In genomic region chr1:116290085-116290670, GRCh38 we compare ENCODE assay signal across 23 cellular contexts.
DNase-seq lines count a peak whose midpoint lies in the region; TF ChIP-seq lines count a peak whose summit lies in the region.
"Had no signal": no experiment of that assay in that cellular context is flagged by ENCODE, and none has a peak within 500 bp of the region (broad histone marks: within the 10 kb centered on the region; RNA-seq: fewer than 3 reads in every experiment).

No MANE protein-coding gene starts in this region.

- in situ Hi-C loops in astrocyte of the spinal cord (cut with HindIII; ENCODE audit: low sequenced_read_pairs): no loop called here

- no peaks in the 10 kb centered on the region for H3K27me3 ChIP-seq in breast epithelium
- H3K27me3 ChIP-seq: BLaER1 treated with 17β-estradiol and CSF1 and Interleukin-3, amounts not matched to agents 10 nM and 100 nM; SJSA1 had no signal

- no peaks in the 10 kb centered on the region for H3K36me3 Mint-ChIP-seq in MCF 10A (ENCODE audit: insufficient read depth, unreplicated experiment)
- H3K36me3 Mint-ChIP-seq: memory B cell, natural killer cell, type B pancreatic cell had no signal

- no peaks in the 10 kb centered on the region for H3K9me3 Mint-ChIP-seq in MCF 10A (ENCODE audit: unreplicated experiment)
- H3K9me3 Mint-ChIP-seq: memory B cell, natural killer cell, type B pancreatic cell had no signal

- no peak overlapping the region for H3K4me3 ChIP-seq in breast epithelium
- H3K4me3 ChIP-seq in astrocyte of the spinal cord (ENCODE audit: low read depth, low read length): no peak overlapping the region
- H3K4me3 ChIP-seq: BLaER1 treated with 17β-estradiol and CSF1 and Interleukin-3, amounts not matched to agents 10 nM and 100 nM; GM23248; SJSA1 had no signal

- peaks cover 59% of the 10 kb centered on the region for H3K4me1 Mint-ChIP-seq in MCF 10A (ENCODE audit: insufficient read depth, unreplicated experiment)

- CTCF ChIA-PET in MCF 10A (lab: Yijun Ruan, JAX): interaction anchor here (0.6 to 2.2 kb wide), 7 partner anchors 34 to 197 kb away, joined by 3 to 7 read pairs (median 3); no protein-coding TSS in a partner anchor

- H3K27me3 Mint-ChIP-seq in MCF 10A (ENCODE audit: insufficient read depth, unreplicated experiment): no peaks in the 10 kb centered on the region
- H3K27me3 Mint-ChIP-seq: type B pancreatic cell had no signal

- intact Hi-C loops in MCF 10A (cut with micrococcal nuclease): loop anchor here (1.0 kb wide), 1 partner anchor 86 kb away; no protein-coding TSS in a partner anchor
- intact Hi-C loops in breast epithelium (cut with DNase I; ENCODE audit: low total_unique reads): no loop called here

- H3K4me3 Mint-ChIP-seq in MCF 10A (ENCODE audit: unreplicated experiment): no peak overlapping the region
- H3K4me3 Mint-ChIP-seq: memory B cell, natural killer cell, type B pancreatic cell had no signal

- TF ChIP-seq POLR2A in breast epithelium (IDR thresholded peaks at IDR 0.05): no peak

- no peak overlapping the region for H3K27ac ChIP-seq in breast epithelium
- H3K27ac ChIP-seq: BLaER1 treated with 17β-estradiol and CSF1 and Interleukin-3, amounts not matched to agents 10 nM and 100 nM; GM23248; SJSA1 had no signal

- no peaks in the 10 kb centered on the region for H3K36me3 ChIP-seq in breast epithelium
- H3K36me3 ChIP-seq: BLaER1 treated with 17β-estradiol and CSF1 and Interleukin-3, amounts not matched to agents 10 nM and 100 nM; SJSA1 had no signal

- POLR2A ChIA-PET in MCF 10A (lab: Yijun Ruan, JAX): interaction anchor here (0.8 to 4.7 kb wide), 19 partner anchors 9 to 151 kb away, joined by 3 to 62 read pairs (median 6); partner anchors contain the start of gene ATP1A1

- no peaks in the 10 kb centered on the region for H3K4me1 ChIP-seq in breast epithelium

- BruUV-seq in MCF 10A (replicated peaks; lab: Mats Ljungman, UMichigan): no TSS peak

- DNase-seq in MCF 10A (ENCODE audit: unreplicated experiment) (peak; percentile 98), breast epithelium (ENCODE audit: low spot score in 2 of 2) (no peak), astrocyte of the spinal cord (ENCODE audit: low read depth, low spot score) (peak; percentile 3), iris pigment epithelial cell (ENCODE audit: low read depth) (peak; percentile 8), ureter (ENCODE audit: low spot score) (peak; percentile 51), inferior parietal cortex (ENCODE audit: extremely low spot score) (no peak), SW 1271 (lab: John Stamatoyannopoulos, UW) (no peak), SHP77 treated with DMSO at 0.1 percent for 48 hours (lab: John Stamatoyannopoulos, UW) (no peak)
- DNase-seq: 8988T; activated CD4-positive, alpha-beta T cell treated with anti-CD3 and anti-CD28 coated beads for 1 hour; activated effector memory CD4-positive, alpha-beta T cell treated with anti-CD3 and anti-CD28 coated beads, Interleukin-2, amount 50 U/mL, for 16 hours; anterior cingulate cortex; glutamatergic neuron; GM23248; natural killer cell; NCI-H187; NCI-H524 treated with DMSO at 0.1 percent for 48 hours; stimulated activated naive CD4-positive, alpha-beta T cell treated with Interleukin-2 at 50 U/mL for 16 hours; T-helper 9 cell had no signal

- no peaks in the 10 kb centered on the region for H3K9me3 ChIP-seq in breast epithelium
- H3K9me3 ChIP-seq: BLaER1 treated with 17β-estradiol and CSF1 and Interleukin-3, amounts not matched to agents 10 nM and 100 nM; SJSA1 had no signal

- H3K27ac Mint-ChIP-seq in MCF 10A (ENCODE audit: low read depth, unreplicated experiment): peak overlapping the region; percentile 55
- H3K27ac Mint-ChIP-seq: memory B cell, natural killer cell, type B pancreatic cell had no signal

- TF ChIP-seq CTCF in MCF 10A (IDR thresholded peaks at IDR 0.05; ENCODE audit: unreplicated experiment): no peak
- TF ChIP-seq CTCF in breast epithelium (IDR thresholded peaks at IDR 0.05): no peak
- TF ChIP-seq CTCF in astrocyte of the spinal cord (IDR thresholded peaks at IDR 0.05; ENCODE audit: low read depth, low read length): no peak

Comparison
In these comparisons a context has a peak if more than half of its experiments do, and no peak if none do; other contexts are left out.
1. DNase-seq: peak in MCF 10A (single experiment), astrocyte of the spinal cord (single experiment), iris pigment epithelial cell (single experiment) and ureter (single experiment); none in breast epithelium (0 of 2), inferior parietal cortex (single experiment), SW 1271 (0 of 2) and SHP77 treated with DMSO at 0.1 percent for 48 hours (single experiment).